In the genomic region with DNA sequence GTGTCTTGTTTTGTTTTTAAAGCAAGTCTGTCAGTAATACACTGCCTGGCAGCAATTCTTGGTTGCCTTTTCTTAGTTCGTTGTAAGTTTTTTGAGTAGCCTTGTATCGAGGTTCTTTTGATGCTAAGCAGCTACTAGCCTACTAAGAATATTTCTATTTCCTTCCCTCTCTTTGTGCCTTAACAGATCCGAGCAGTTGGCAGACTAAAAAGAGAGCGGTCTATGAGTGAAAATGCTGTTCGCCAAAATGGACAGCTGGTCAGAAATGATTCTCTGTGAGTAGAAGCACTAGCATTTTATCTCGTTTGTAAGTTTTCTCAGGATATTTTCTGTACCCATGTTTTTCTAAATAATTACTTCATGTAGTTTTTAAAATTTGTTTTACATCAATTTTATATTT, we compare ENCODE assay signal across 17 cellular contexts. TPM values are rescaled to one million over a fixed set of nuclear protein-coding genes. Genes with fewer than 3 reads are reported as not detected.
DNase-seq lines count a peak whose midpoint lies in the region; ATAC-seq and TF ChIP-seq lines count a peak whose summit lies in the region.
"Had no signal": no experiment of that assay in that cellular context is flagged by ENCODE, and none has a peak within 500 bp of the region (broad histone marks: within the 10 kb centered on the region; RNA-seq: fewer than 3 reads in every experiment).

No MANE protein-coding gene starts in this region.

- no peak for ATAC-seq in mucosa of descending colon

- no peaks in the 10 kb centered on the region for H3K4me1 ChIP-seq in mucosa of descending colon (ENCODE audit: low read depth)
- H3K4me1 ChIP-seq: BLaER1 had no signal

- peak overlapping the region in 2 of 3 experiments; percentile 68 to 95 for H3K27ac Mint-ChIP-seq in nephron
- H3K27ac Mint-ChIP-seq: HFFc6 had no signal

- no peak overlapping the region for H3K4me3 Mint-ChIP-seq in nephron
- H3K4me3 Mint-ChIP-seq: CD8-positive, alpha-beta memory T cell; HFFc6 had no signal

- H3K36me3 ChIP-seq in mucosa of descending colon (ENCODE audit: low read depth): no peaks in the 10 kb centered on the region

- DNase-seq in Ammon's horn (ENCODE audit: low spot score) (peak; percentile 54), cerebellum (ENCODE audit: low spot score) (peak; percentile 26), medulla oblongata (ENCODE audit: extremely low spot score) (peak; percentile 69), activated gamma-delta T cell (lab: John Stamatoyannopoulos, UW) (no peak), mucosa of descending colon (no peak), NCI-H345 treated with DMSO at 0.1 percent for 48 hours (lab: John Stamatoyannopoulos, UW; ENCODE audit: unreplicated experiment) (no peak), occipital lobe (lab: John Stamatoyannopoulos, UW) (no peak)
- DNase-seq: Caco-2; CD8-positive, alpha-beta memory T cell; DND-41; GF-D8; HCEC 1CT; HFFc6 had no signal

- TF ChIP-seq CTCF in nephron (IDR thresholded peaks at IDR 0.05; ENCODE audit: unreplicated experiment in 3 of 3): no peak
- no peak for TF ChIP-seq CTCF in mucosa of descending colon (IDR thresholded peaks at IDR 0.05)

- intact Hi-C loops in mucosa of descending colon (cut with DNase I, micrococcal nuclease): no loop called here

- H3K9me3 ChIP-seq in mucosa of descending colon: no peaks in the 10 kb centered on the region
- H3K9me3 ChIP-seq: BLaER1, Caco-2 had no signal

- H3K36me3 Mint-ChIP-seq in nephron (ENCODE audit: low read depth): peaks cover 49% of the 10 kb centered on the region

- H3K9me3 Mint-ChIP-seq in nephron: no peaks in the 10 kb centered on the region
- H3K9me3 Mint-ChIP-seq: CD8-positive, alpha-beta memory T cell; HFFc6 had no signal

- no peak overlapping the region for H3K4me3 ChIP-seq in mucosa of descending colon
- H3K4me3 ChIP-seq: BLaER1 had no signal

- no peaks in the 10 kb centered on the region for H3K27me3 Mint-ChIP-seq in nephron (ENCODE audit: low read depth)
- H3K27me3 Mint-ChIP-seq: CD8-positive, alpha-beta memory T cell had no signal

- peaks cover 3% of the 10 kb centered on the region for H3K4me1 Mint-ChIP-seq in nephron

RNA-seq across cellular contexts. Expression of a gene that starts 15.1 kb away (rescaled TPM):
- total RNA-seq in cerebellum (101 TPM), mucosa of descending colon (10 to 100 TPM; 73.3 to 80.2 (median 77.0) TPM), occipital lobe (127 TPM)

RNA-seq across cellular contexts. Expression of a gene that starts 39.0 kb away (rescaled TPM):
- total RNA-seq in cerebellum (not detected), mucosa of descending colon (10 to 100 TPM in 1 of 3 donors, 1 to 10 TPM in 2; 3.9 to 12.6 (median 9.1) TPM), occipital lobe (not detected)
- total RNA-seq: A673; CD8-positive, alpha-beta memory T cell had no signal

RNA-seq across cellular contexts. Expression of a gene that starts 47.6 kb away (rescaled TPM):
- not detected for total RNA-seq in cerebellum
- total RNA-seq in mucosa of descending colon: not detected
- total RNA-seq in occipital lobe: not detected
- total RNA-seq: A673; Caco-2; CD8-positive, alpha-beta memory T cell; H4; HFFc6 had no signal

Comparison
In these comparisons a context has a peak if more than half of its experiments do, and no peak if none do; other contexts are left out.
1. DNase-seq: peak in Ammon's horn (single experiment), cerebellum (single experiment) and medulla oblongata (single experiment); none in activated gamma-delta T cell (single experiment), mucosa of descending colon (0 of 3), NCI-H345 treated with DMSO at 0.1 percent for 48 hours (single experiment) and occipital lobe (single experiment).